In genomic region chr10:5216801-5217200, GRCh38 we compare ENCODE assay signal across 1 cellular context.
TF ChIP-seq lines count a peak whose summit lies in the region.

No MANE protein-coding gene starts in this region.

TF ChIP-seq in HepG2, 621 proteins besides CTCF, POLR2A, EP300 and RAD21 (continued from another document):
- TF ChIP-seq, protein P1, sequence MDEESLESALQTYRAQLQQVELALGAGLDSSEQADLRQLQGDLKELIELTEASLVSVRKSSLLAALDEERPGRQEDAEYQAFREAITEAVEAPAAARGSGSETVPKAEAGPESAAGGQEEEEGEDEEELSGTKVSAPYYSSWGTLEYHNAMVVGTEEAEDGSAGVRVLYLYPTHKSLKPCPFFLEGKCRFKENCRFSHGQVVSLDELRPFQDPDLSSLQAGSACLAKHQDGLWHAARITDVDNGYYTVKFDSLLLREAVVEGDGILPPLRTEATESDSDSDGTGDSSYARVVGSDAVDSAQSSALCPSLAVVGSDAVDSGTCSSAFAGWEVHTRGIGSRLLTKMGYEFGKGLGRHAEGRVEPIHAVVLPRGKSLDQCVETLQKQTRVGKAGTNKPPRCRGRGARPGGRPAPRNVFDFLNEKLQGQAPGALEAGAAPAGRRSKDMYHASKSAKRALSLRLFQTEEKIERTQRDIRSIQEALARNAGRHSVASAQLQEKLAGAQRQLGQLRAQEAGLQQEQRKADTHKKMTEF (CRISPR knock-in tag; IDR thresholded peaks at IDR 0.05), result 0 out of 2 replicates have a peak, but pooled peaks have one; percentile 13
- TF ChIP-seq RARA (CRISPR knock-in tag; IDR thresholded peaks at IDR 0.05) (0 out of 2 replicates have a peak, but pooled peaks have one; percentile 10), GATAD2A (CRISPR knock-in tag; IDR thresholded peaks at IDR 0.05) (peak; percentile 11; the same call in 1 of the 2 replicates), MAF1 (CRISPR knock-in tag; IDR thresholded peaks at IDR 0.05; ENCODE audit: borderline replicate concordance) (no peak), KMT2A (CRISPR knock-in tag; IDR thresholded peaks at IDR 0.05) (no peak), GRHL1 (CRISPR knock-in tag; conservative IDR thresholded peaks at IDR 0.05) (no peak), CERS6 (CRISPR knock-in tag; IDR thresholded peaks at IDR 0.05) (no peak), HOMEZ (CRISPR knock-in tag; IDR thresholded peaks at IDR 0.05; ENCODE audit: low read depth) (0 out of 2 replicates have a peak, but pooled peaks have one; percentile 14)
- TF ChIP-seq, protein P2, sequence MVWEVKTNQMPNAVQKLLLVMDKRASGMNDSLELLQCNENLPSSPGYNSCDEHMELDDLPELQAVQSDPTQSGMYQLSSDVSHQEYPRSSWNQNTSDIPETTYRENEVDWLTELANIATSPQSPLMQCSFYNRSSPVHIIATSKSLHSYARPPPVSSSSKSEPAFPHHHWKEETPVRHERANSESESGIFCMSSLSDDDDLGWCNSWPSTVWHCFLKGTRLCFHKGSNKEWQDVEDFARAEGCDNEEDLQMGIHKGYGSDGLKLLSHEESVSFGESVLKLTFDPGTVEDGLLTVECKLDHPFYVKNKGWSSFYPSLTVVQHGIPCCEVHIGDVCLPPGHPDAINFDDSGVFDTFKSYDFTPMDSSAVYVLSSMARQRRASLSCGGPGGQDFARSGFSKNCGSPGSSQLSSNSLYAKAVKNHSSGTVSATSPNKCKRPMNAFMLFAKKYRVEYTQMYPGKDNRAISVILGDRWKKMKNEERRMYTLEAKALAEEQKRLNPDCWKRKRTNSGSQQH (CRISPR knock-in tag; IDR thresholded peaks at IDR 0.05; ENCODE audit: low read depth), result 0 out of 2 replicates have a peak, but pooled peaks have one; percentile 33
- TF ChIP-seq, protein P3, sequence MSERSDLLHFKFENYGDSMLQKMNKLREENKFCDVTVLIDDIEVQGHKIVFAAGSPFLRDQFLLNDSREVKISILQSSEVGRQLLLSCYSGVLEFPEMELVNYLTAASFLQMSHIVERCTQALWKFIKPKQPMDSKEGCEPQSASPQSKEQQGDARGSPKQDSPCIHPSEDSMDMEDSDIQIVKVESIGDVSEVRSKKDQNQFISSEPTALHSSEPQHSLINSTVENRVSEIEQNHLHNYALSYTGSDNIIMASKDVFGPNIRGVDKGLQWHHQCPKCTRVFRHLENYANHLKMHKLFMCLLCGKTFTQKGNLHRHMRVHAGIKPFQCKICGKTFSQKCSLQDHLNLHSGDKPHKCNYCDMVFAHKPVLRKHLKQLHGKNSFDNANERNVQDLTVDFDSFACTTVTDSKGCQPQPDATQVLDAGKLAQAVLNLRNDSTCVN (CRISPR knock-in tag; IDR thresholded peaks at IDR 0.05; ENCODE audit: borderline replicate concordance), result peak; percentile 98
